ENCODE assay signal across 1 cellular context in genomic region chr17:58679263-58680037, GRCh38.
TF ChIP-seq lines count a peak whose summit lies in the region.

No MANE protein-coding gene starts in this region.

TF ChIP-seq in K562, 482 proteins besides CTCF, POLR2A, EP300 and RAD21 (continued from another document and continues in another):
- TF ChIP-seq ZNF398 (CRISPR knock-in tag; IDR thresholded peaks at IDR 0.05) = peak; percentile 90
- TF ChIP-seq ETV5 (CRISPR knock-in tag; IDR thresholded peaks at IDR 0.05; ENCODE audit: low read depth) = no peak; the same call in 1 of the 2 replicates
- peak; percentile 85 for TF ChIP-seq MITF (IDR thresholded peaks at IDR 0.05)
- peak; percentile 100 for TF ChIP-seq RFX7 (CRISPR knock-in tag; IDR thresholded peaks at IDR 0.05)
- peak; percentile 100 for TF ChIP-seq ZNF696 (CRISPR knock-in tag; conservative IDR thresholded peaks at IDR 0.05)
- peak; percentile 86 to 97; a peak in 3 of 4 replicates for TF ChIP-seq TBL1XR1 (IDR thresholded peaks at IDR 0.05; ENCODE audit: low read length in 2 of 2)
- peak; percentile 59; the same call in 1 of the 2 replicates for TF ChIP-seq ZNF79 (CRISPR knock-in tag; IDR thresholded peaks at IDR 0.05; ENCODE audit: low read depth)
- peak in 1 of 2 experiments; percentile 83; a peak in 3 of 4 replicates for TF ChIP-seq TRIM24 (IDR thresholded peaks at IDR 0.05)
- TF ChIP-seq RBM22 (IDR thresholded peaks at IDR 0.05; ENCODE audit: low read depth, low read length, poor library complexity, severe bottlenecking) = peak; percentile 96
- peak; percentile 100 for TF ChIP-seq ZNF445 (CRISPR knock-in tag; IDR thresholded peaks at IDR 0.05; ENCODE audit: low read depth)
- TF ChIP-seq ASH1L (IDR thresholded peaks at IDR 0.05; ENCODE audit: borderline replicate concordance, low read depth, partially characterized antibody) = peak; percentile 84
- TF ChIP-seq SNAPC5 (CRISPR knock-in tag; IDR thresholded peaks at IDR 0.05) = peak; percentile 95
- TF ChIP-seq AFF1 (IDR thresholded peaks at IDR 0.05; ENCODE audit: low read depth in 1 of 2, partially characterized antibody in 2 of 2) = peak; percentile 82 to 94
- peak; percentile 71 for TF ChIP-seq PTTG1 (tag; IDR thresholded peaks at IDR 0.05; ENCODE audit: low read depth)
- peak; percentile 98 to 100 for TF ChIP-seq NONO (IDR thresholded peaks at IDR 0.05; ENCODE audit: low read depth in 2 of 2, low read length in 1 of 2)
- peak; percentile 89 for TF ChIP-seq MAFF (IDR thresholded peaks at IDR 0.05; ENCODE audit: low read length)
- peak; percentile 66; the same call in 1 of the 2 replicates for TF ChIP-seq SIN3B (IDR thresholded peaks at IDR 0.05; ENCODE audit: low read depth)
- TF ChIP-seq MEIS2 (IDR thresholded peaks at IDR 0.05; ENCODE audit: partially characterized antibody) = peak; percentile 87
- TF ChIP-seq ZNF436 (CRISPR knock-in tag; IDR thresholded peaks at IDR 0.05) = peak; percentile 100
- no peak for TF ChIP-seq GTF3C2 (IDR thresholded peaks at IDR 0.05; ENCODE audit: borderline replicate concordance, extremely low read depth, insufficient read length)
- TF ChIP-seq SETDB1 (IDR thresholded peaks at IDR 0.05; ENCODE audit: low read length) = peak; percentile 37
- no peak for TF ChIP-seq SMAD2 (IDR thresholded peaks at IDR 0.05; ENCODE audit: low read depth, low read length)
- no peak for TF ChIP-seq PRMT5 (CRISPR knock-in tag; IDR thresholded peaks at IDR 0.05)
- TF ChIP-seq ZNF217 (CRISPR knock-in tag; IDR thresholded peaks at IDR 0.05) = no peak
- TF ChIP-seq ZNF407 (IDR thresholded peaks at IDR 0.05; ENCODE audit: low read depth) = no peak
- no peak for TF ChIP-seq ZNF224 (CRISPR knock-in tag; IDR thresholded peaks at IDR 0.05)
- TF ChIP-seq NR2C1 (IDR thresholded peaks at IDR 0.05) = peak; percentile 48; the same call in 1 of the 2 replicates
- TF ChIP-seq NR2C1 (tag; IDR thresholded peaks at IDR 0.05) = peak; percentile 58; the same call in 1 of the 2 replicates
- peak; percentile 62 for TF ChIP-seq PRPF4 (IDR thresholded peaks at IDR 0.05; ENCODE audit: insufficient read depth, low read depth, low read length, poor library complexity, severe bottlenecking)
- TF ChIP-seq ZNF41 (CRISPR knock-in tag; conservative IDR thresholded peaks at IDR 0.05) = peak; percentile 99
- TF ChIP-seq RFX1 (IDR thresholded peaks at IDR 0.05) = peak; percentile 69
- TF ChIP-seq TCF15 (CRISPR knock-in tag; IDR thresholded peaks at IDR 0.05) = peak; percentile 96
- peak; percentile 64 for TF ChIP-seq JUN (IDR thresholded peaks at IDR 0.05; ENCODE audit: borderline replicate concordance, low read depth, low read length)
- TF ChIP-seq JUN (CRISPR knock-in tag; IDR thresholded peaks at IDR 0.05; ENCODE audit: borderline replicate concordance) = no peak; the same call in 1 of the 2 replicates
- TF ChIP-seq ZNF175 (CRISPR knock-in tag; IDR thresholded peaks at IDR 0.05; ENCODE audit: low read depth) = peak; percentile 78; the same call in 1 of the 2 replicates
- TF ChIP-seq ZNF695 (CRISPR knock-in tag; IDR thresholded peaks at IDR 0.05) = peak; percentile 100
- peak; percentile 98 for TF ChIP-seq ATF4 (CRISPR knock-in tag; IDR thresholded peaks at IDR 0.05)
- peak; percentile 100 for TF ChIP-seq POLR2AphosphoS2 (IDR thresholded peaks at IDR 0.05; ENCODE audit: low read length)
